In the genomic region with DNA sequence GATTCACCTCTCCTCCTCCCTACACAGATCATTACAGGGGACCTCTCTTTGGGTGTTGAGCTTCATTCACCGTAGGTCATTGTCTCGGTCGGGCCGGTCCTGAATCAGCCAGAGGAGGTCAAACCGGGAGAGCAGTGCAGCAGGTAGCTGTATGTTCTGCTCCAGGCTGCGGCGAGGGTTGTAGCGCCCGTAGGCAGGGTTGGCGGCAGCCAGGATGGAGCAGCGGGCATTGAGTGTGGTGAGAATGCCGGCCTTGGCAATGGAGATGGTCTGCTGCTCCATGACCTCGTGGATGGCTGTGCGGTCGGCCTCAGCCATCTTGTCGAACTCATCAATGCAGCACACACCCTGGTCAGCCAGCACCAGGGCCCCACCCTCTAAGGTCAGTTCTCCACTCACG, we compare ENCODE assay signal across 20 cellular contexts. TPM values are rescaled to one million over a fixed set of nuclear protein-coding genes. Genes with fewer than 3 reads are reported as not detected.
A peak's percentile ranks its signal among the peaks of the same experiment; 100 is the strongest.
DNase-seq lines count a peak whose midpoint lies in the region; ATAC-seq, FAIRE-seq and TF ChIP-seq lines count a peak whose summit lies in the region.
"Had no signal": no experiment of that assay in that cellular context is flagged by ENCODE, and none has a peak within 500 bp of the region (broad histone marks: within the 10 kb centered on the region; RNA-seq: fewer than 3 reads in every experiment).

No MANE protein-coding gene starts in this region.

- TF ChIP-seq EP300 in HepG2 (IDR thresholded peaks at IDR 0.05; ENCODE audit: low read depth in 2 of 2, low read length in 2 of 2) (no peak), HepG2 (CRISPR knock-in tag; IDR thresholded peaks at IDR 0.05; ENCODE audit: borderline replicate concordance) (no peak)

- peaks cover 64% of the 10 kb centered on the region for H3K36me3 ChIP-seq in mammary epithelial cell (ENCODE audit: insufficient read depth, low read length)
- H3K36me3 ChIP-seq in Panc1 (ENCODE audit: control insufficient read depth, insufficient read depth, low read length), result peaks cover 53% of the 10 kb centered on the region
- H3K36me3 ChIP-seq in HepG2 (replicated peaks in 1 of 2; ENCODE audit: control insufficient read depth in 1 of 2, insufficient read depth in 2 of 2, low read length in 2 of 2), result peaks cover 59 to 88% of the 10 kb centered on the region in 2 experiments
- H3K36me3 ChIP-seq in thyroid gland, result peaks cover 79 to 82% of the 10 kb centered on the region in 2 donors
- H3K36me3 ChIP-seq: uterus had no signal

- H3K9me3 ChIP-seq in mammary epithelial cell (replicated peaks; ENCODE audit: insufficient read depth, low read length) (no peaks in the 10 kb centered on the region), Panc1 (ENCODE audit: control insufficient read depth, insufficient read depth, low read depth, low read length) (no peaks in the 10 kb centered on the region), HepG2 (ENCODE audit: low read length) (no peaks in the 10 kb centered on the region), thyroid gland (no peaks in the 10 kb centered on the region)
- H3K9me3 ChIP-seq: uterus had no signal

- TF ChIP-seq RAD21 in HepG2 (CRISPR knock-in tag; IDR thresholded peaks at IDR 0.05), result no peak

- WGBS in mammary epithelial cell (ENCODE audit: low coverage, missing lambda C conversion rate), result 96% methylated on average over 13 of the region's 17 CpGs
- 97% methylated on average over 15 of the region's 17 CpGs for WGBS in HepG2 (ENCODE audit: low lambda C conversion rate)
- WGBS in thyroid gland, 2 donors, result 97 to 100% methylated on average over 12 to 17 of the region's 17 CpGs

- H3K27ac ChIP-seq in mammary epithelial cell (ENCODE audit: insufficient read depth, low read depth, low read length), result no peak overlapping the region
- peak overlapping the region; percentile 36; the same call in 1 of the 2 replicates for H3K27ac ChIP-seq in Panc1 (ENCODE audit: low read length)
- H3K27ac ChIP-seq in HepG2 (ENCODE audit: extremely low read length, insufficient read depth, low read length), result no peak overlapping the region
- H3K27ac ChIP-seq in thyroid gland, result no peak overlapping the region
- H3K27ac ChIP-seq: dorsolateral prefrontal cortex, skin epidermis, uterus had no signal

- no peak for FAIRE-seq in HepG2 (lab: Jason Lieb, UNC)
- FAIRE-seq: keratinocyte had no signal

- H2AFZ ChIP-seq in mammary epithelial cell (ENCODE audit: low read depth, low read length) (no peak overlapping the region), HepG2 (ENCODE audit: low read length) (no peak overlapping the region)

- H3K4me2 ChIP-seq in mammary epithelial cell (ENCODE audit: insufficient read depth, low read depth, low read length), result no peak overlapping the region
- H3K4me2 ChIP-seq in HepG2 (ENCODE audit: low read depth, low read length), result no peak overlapping the region

- H3K4me3 ChIP-seq in mammary epithelial cell (replicated peaks in 1 of 3; ENCODE audit: insufficient read depth in 1 of 3, low read depth in 2 of 3, low read length in 3 of 3), result no peak overlapping the region
- H3K4me3 ChIP-seq in Panc1 (ENCODE audit: low read depth in 2 of 2, low read length in 2 of 2), result no peak overlapping the region
- no peak overlapping the region for H3K4me3 ChIP-seq in HepG2 (replicated peaks in 1 of 3; ENCODE audit: insufficient read depth in 1 of 3, low read depth in 2 of 3, low read length in 3 of 3)
- H3K4me3 ChIP-seq in thyroid gland (replicated peaks in 1 of 3), result no peak overlapping the region
- H3K4me3 ChIP-seq: dorsolateral prefrontal cortex, lung, skin epidermis, uterus had no signal

- ATAC-seq in Panc1 (no peak), HepG2 (no peak), omental fat pad (ENCODE audit: low FRiP score) (no peak), GM21515 (IDR thresholded peaks at IDR 0.05; ENCODE audit: unreplicated experiment) (no peak)

- no peak overlapping the region for H3K4me3 Mint-ChIP-seq in MCF 10A (ENCODE audit: unreplicated experiment)

- no peak for TF ChIP-seq CTCF in MCF 10A (IDR thresholded peaks at IDR 0.05; ENCODE audit: unreplicated experiment)
- no peak for TF ChIP-seq CTCF in mammary epithelial cell (conservative IDR thresholded peaks at IDR 0.05 in 1 of 2, IDR thresholded peaks at IDR 0.05 in 1 of 2; ENCODE audit: extremely low read depth in 1 of 2, insufficient read depth in 1 of 2, low read depth in 1 of 2, low read length in 2 of 2)
- no peak for TF ChIP-seq CTCF in Panc1 (IDR thresholded peaks at IDR 0.05)
- TF ChIP-seq CTCF in HepG2 (CRISPR knock-in tag; IDR thresholded peaks at IDR 0.05), result no peak
- TF ChIP-seq CTCF in thyroid gland (IDR thresholded peaks at IDR 0.05), result no peak
- no peak for TF ChIP-seq CTCF in omental fat pad (IDR thresholded peaks at IDR 0.05)

- POLR2A ChIA-PET in MCF 10A (lab: Yijun Ruan, JAX) (interaction anchor here (0.5 to 1.1 kb wide), 3 partner anchors 58 to 177 kb away, joined by 3 to 4 read pairs (median 3); no protein-coding TSS in a partner anchor), Panc1 (lab: Charles Lee) (no interaction called here), HepG2 (lab: Yijun Ruan, JAX) (no interaction called here)

- CTCF ChIA-PET in MCF 10A (lab: Yijun Ruan, JAX), result interaction anchor here (0.9 to 1.1 kb wide), 2 partner anchors 13 to 104 kb away, joined by 3 to 4 read pairs; no protein-coding TSS in a partner anchor
- CTCF ChIA-PET in mammary epithelial cell (lab: Charles Lee; ENCODE audit: low non-redundant PET), result no interaction called here
- CTCF ChIA-PET in Panc1 (lab: Charles Lee), result no interaction called here
- CTCF ChIA-PET in HepG2 (lab: Yijun Ruan, JAX; ENCODE audit: low intra/inter-chr PET ratio, low total read pairs), result no interaction called here

- TF ChIP-seq POLR2A in HepG2 (IDR thresholded peaks at IDR 0.05; ENCODE audit: insufficient read depth in 1 of 2, low read depth in 2 of 2, low read length in 2 of 2) (no peak), thyroid gland (IDR thresholded peaks at IDR 0.05) (no peak)

- no peak overlapping the region for H3K9ac ChIP-seq in mammary epithelial cell (ENCODE audit: insufficient read depth, low read length)
- no peak overlapping the region for H3K9ac ChIP-seq in HepG2 (ENCODE audit: insufficient read depth, low read depth, low read length)

- H3K27me3 ChIP-seq in mammary epithelial cell (ENCODE audit: insufficient read depth, low read length) (no peaks in the 10 kb centered on the region), Panc1 (ENCODE audit: control insufficient read depth, insufficient read depth, low read length) (no peaks in the 10 kb centered on the region), HepG2 (ENCODE audit: control insufficient read depth in 1 of 2, insufficient read depth in 2 of 2, low read length in 2 of 2) (no peaks in the 10 kb centered on the region), thyroid gland (no peaks in the 10 kb centered on the region)
- H3K27me3 ChIP-seq: dorsolateral prefrontal cortex, uterus had no signal

- H3K27ac Mint-ChIP-seq in MCF 10A (ENCODE audit: low read depth, unreplicated experiment), result peak overlapping the region; percentile 54

- BruUV-seq in MCF 10A (replicated peaks; lab: Mats Ljungman, UMichigan), result no TSS peak
- no TSS peak for BruUV-seq in mammary epithelial cell (replicated peaks; lab: Mats Ljungman, UMichigan)
- BruUV-seq in Panc1 (replicated peaks; lab: Mats Ljungman, UMichigan), result no TSS peak
- BruUV-seq in HepG2 (replicated peaks; lab: Mats Ljungman, UMichigan), result no TSS peak

- peaks cover 28% of the 10 kb centered on the region for H3K4me1 Mint-ChIP-seq in MCF 10A (ENCODE audit: insufficient read depth, unreplicated experiment)

- no peaks in the 10 kb centered on the region for H3K9me3 Mint-ChIP-seq in MCF 10A (ENCODE audit: unreplicated experiment)
- H3K9me3 Mint-ChIP-seq: naive B cell had no signal

- H3K4me1 ChIP-seq in mammary epithelial cell (ENCODE audit: insufficient read depth, low read length) (peaks cover 7% of the 10 kb centered on the region), Panc1 (ENCODE audit: control insufficient read depth, insufficient read depth, low read length) (peaks cover 25% of the 10 kb centered on the region), HepG2 (ENCODE audit: insufficient read depth, low read length) (peaks cover 28% of the 10 kb centered on the region), thyroid gland (peaks cover 4 to 11% of the 10 kb centered on the region in 2 donors)

- in situ Hi-C loops in mammary epithelial cell (cut with MboI; ENCODE audit: low sequenced_read_pairs in 2 of 2) (no loop called here), Panc1 (cut with HindIII; ENCODE audit: low pct_unique_long_range_greater_than_20kb, low sequenced_read_pairs) (no loop called here), HepG2 (cut with HindIII; ENCODE audit: extremely low pct_ligation_motif_present, low pct_unique_long_range_greater_than_20kb) (no loop called here)

- dilution Hi-C loops in mammary epithelial cell (cut with HindIII; ENCODE audit: low sequenced_read_pairs), result no loop called here

- peaks cover 67% of the 10 kb centered on the region for H3K79me2 ChIP-seq in mammary epithelial cell (ENCODE audit: insufficient read depth, low read length)
- H3K79me2 ChIP-seq in HepG2 (ENCODE audit: insufficient read depth, low read length), result peaks cover 20% of the 10 kb centered on the region

- peaks cover 96% of the 10 kb centered on the region for H3K36me3 Mint-ChIP-seq in MCF 10A (ENCODE audit: insufficient read depth, unreplicated experiment)

- H3K27me3 Mint-ChIP-seq in MCF 10A (ENCODE audit: insufficient read depth, unreplicated experiment), result no peaks in the 10 kb centered on the region
- H3K27me3 Mint-ChIP-seq: naive B cell had no signal

- intact Hi-C loops in MCF 10A (cut with micrococcal nuclease) (no loop called here), mammary epithelial cell (cut with micrococcal nuclease) (no loop called here), Panc1 (cut with micrococcal nuclease; ENCODE audit: unreplicated experiment) (no loop called here), HepG2 (cut with micrococcal nuclease; ENCODE audit: unreplicated experiment) (no loop called here), thyroid gland (cut with DNase I) (loop anchor here (5.0 kb wide), 1 partner anchor 48 kb away; a partner anchor contains a TSS)

- no peaks in the 10 kb centered on the region for H4K20me1 ChIP-seq in mammary epithelial cell (ENCODE audit: insufficient read depth, low read length)
- no peaks in the 10 kb centered on the region; the same call in 1 of the 2 replicates for H4K20me1 ChIP-seq in HepG2 (ENCODE audit: insufficient read depth, low read length)

- DNase-seq in MCF 10A (ENCODE audit: unreplicated experiment), result no peak
- no peak for DNase-seq in mammary epithelial cell
- DNase-seq in Panc1 (ENCODE audit: low read depth, low spot score), result no peak
- DNase-seq in HepG2 (ENCODE audit: low spot score), result no peak
- no peak for DNase-seq in thyroid gland
- no peak for DNase-seq in superior temporal gyrus (ENCODE audit: extremely low spot score)
- no peak for DNase-seq in omental fat pad (ENCODE audit: low spot score)
- DNase-seq: dorsolateral prefrontal cortex, erythroblast, foreskin melanocyte, naive B cell, NCI-H1417, NCI-H526, SHP77, T-helper 2 cell, uterus had no signal

RNA-seq across cellular contexts. Expression of a gene that starts 5.5 kb away (rescaled TPM):
- total RNA-seq in MCF 10A (2022) (38.5 and 67.8 TPM in 2 replicates), mammary epithelial cell (100 to 1,000 TPM in 1 of 2 donors, 10 to 100 TPM in 1; 16.0 to 114 TPM), Panc1 (2021; ENCODE audit: unreplicated experiment) (258 TPM), HepG2 (2016; rRNA removed; fragmentation: Illumina TruSeq; extraction: Trizol) (214 and 229 TPM in 2 replicates), thyroid gland (10 to 100 TPM; 16.6 to 51.3 (median 26.5) TPM), omental fat pad (10 to 100 TPM; 17.6 to 42.7 (median 28.7) TPM)
- polyA plus RNA-seq in mammary epithelial cell (163 TPM), HepG2 (2011; rRNA removed) (74.6 and 84.5 TPM in 2 replicates)
- polyA minus RNA-seq in mammary epithelial cell, result 137 TPM
- 204 TPM for polyA plus RNA-seq in Panc1 (2012; ENCODE audit: insufficient read length)
- total RNA-seq in HepG2 (2016; cell fraction: cytosol; rRNA removed; fragmentation: Illumina TruSeq; extraction: Trizol; ENCODE audit: low read depth), result 19.3 and 25.3 TPM in 2 replicates
- 222 and 231 TPM in 2 replicates for total RNA-seq in HepG2 (2016; cell fraction: insoluble cytoplasmic fraction; rRNA removed; fragmentation: Illumina TruSeq; extraction: Trizol)
- total RNA-seq in HepG2 (2016; cell fraction: membrane; rRNA removed; fragmentation: Illumina TruSeq; extraction: Trizol), result 36.3 and 40.6 TPM in 2 replicates
- 158 and 170 TPM in 2 replicates for total RNA-seq in HepG2 (2016; cell fraction: nucleus; rRNA removed; fragmentation: Illumina TruSeq; extraction: Trizol)
- polyA plus RNA-seq in HepG2 (2011; cell fraction: cytosol; rRNA removed), result 43.5 and 88.2 TPM in 2 replicates
- 179 and 250 TPM in 2 replicates for polyA plus RNA-seq in HepG2 (2011; cell fraction: nucleus; rRNA removed)
- 55.3 and 79.0 TPM in 2 replicates for polyA plus RNA-seq in HepG2 (2012)
- 13.7 and 15.9 TPM in 2 replicates for polyA plus RNA-seq in HepG2 (2016; cell fraction: cytosol; fragmentation: Illumina TruSeq; extraction: Trizol; ENCODE audit: low read depth)
- 184 and 192 TPM in 2 replicates for polyA plus RNA-seq in HepG2 (2016; cell fraction: insoluble cytoplasmic fraction; fragmentation: Illumina TruSeq; extraction: Trizol; ENCODE audit: low read depth)
- 21.2 and 24.5 TPM in 2 replicates for polyA plus RNA-seq in HepG2 (2016; cell fraction: membrane; fragmentation: Illumina TruSeq; extraction: Trizol; ENCODE audit: low read depth)
- 208 and 214 TPM in 2 replicates for polyA plus RNA-seq in HepG2 (2016; cell fraction: nucleus; fragmentation: Illumina TruSeq; extraction: Trizol; ENCODE audit: insufficient read depth, low read depth)
- polyA minus RNA-seq in HepG2 (2011; rRNA and poly(A)+ RNA removed; ENCODE audit: low replicate concordance), result 187 and 581 TPM in 2 replicates
- polyA minus RNA-seq in HepG2 (2011; cell fraction: cytosol; rRNA and poly(A)+ RNA removed), result 44.7 and 74.8 TPM in 2 replicates
- 108 and 139 TPM in 2 replicates for polyA minus RNA-seq in HepG2 (2011; cell fraction: nucleus; rRNA and poly(A)+ RNA removed)

RNA-seq across cellular contexts. Expression of a gene that starts 5.7 kb away (rescaled TPM):
- total RNA-seq in MCF 10A (2022), result 13.5 and 13.6 TPM in 2 replicates
- total RNA-seq in mammary epithelial cell, result 10 to 100 TPM; 13.0 to 17.4 TPM
- 14.9 TPM for polyA plus RNA-seq in mammary epithelial cell
- 2.8 TPM for polyA minus RNA-seq in mammary epithelial cell
- 42.6 TPM for total RNA-seq in Panc1 (2021; ENCODE audit: unreplicated experiment)
- polyA plus RNA-seq in Panc1 (2012; ENCODE audit: insufficient read length), result 48.0 TPM
- 8.2 and 9.7 TPM in 2 replicates for total RNA-seq in HepG2 (2016; rRNA removed; fragmentation: Illumina TruSeq; extraction: Trizol)
- 4.1 and 5.3 TPM in 2 replicates for total RNA-seq in HepG2 (2016; cell fraction: cytosol; rRNA removed; fragmentation: Illumina TruSeq; extraction: Trizol; ENCODE audit: low read depth)
- total RNA-seq in HepG2 (2016; cell fraction: insoluble cytoplasmic fraction; rRNA removed; fragmentation: Illumina TruSeq; extraction: Trizol), result 7.7 and 10.0 TPM in 2 replicates
- 5.6 and 6.2 TPM in 2 replicates for total RNA-seq in HepG2 (2016; cell fraction: membrane; rRNA removed; fragmentation: Illumina TruSeq; extraction: Trizol)
- total RNA-seq in HepG2 (2016; cell fraction: nucleus; rRNA removed; fragmentation: Illumina TruSeq; extraction: Trizol), result 5.9 and 11.5 TPM in 2 replicates
- polyA plus RNA-seq in HepG2 (2011; rRNA removed), result 6.0 and 6.3 TPM in 2 replicates
- polyA plus RNA-seq in HepG2 (2011; cell fraction: cytosol; rRNA removed), result 3.9 and 4.9 TPM in 2 replicates
- polyA plus RNA-seq in HepG2 (2011; cell fraction: nucleus; rRNA removed), result 11.1 and 15.0 TPM in 2 replicates
- 4.9 and 5.0 TPM in 2 replicates for polyA plus RNA-seq in HepG2 (2012)
- 2.8 and 2.9 TPM in 2 replicates for polyA plus RNA-seq in HepG2 (2016; cell fraction: cytosol; fragmentation: Illumina TruSeq; extraction: Trizol; ENCODE audit: low read depth)
- 5.9 and 7.7 TPM in 2 replicates for polyA plus RNA-seq in HepG2 (2016; cell fraction: insoluble cytoplasmic fraction; fragmentation: Illumina TruSeq; extraction: Trizol; ENCODE audit: low read depth)
- polyA plus RNA-seq in HepG2 (2016; cell fraction: membrane; fragmentation: Illumina TruSeq; extraction: Trizol; ENCODE audit: low read depth), result 3.9 and 4.1 TPM in 2 replicates
- polyA plus RNA-seq in HepG2 (2016; cell fraction: nucleus; fragmentation: Illumina TruSeq; extraction: Trizol; ENCODE audit: insufficient read depth, low read depth), result 13.0 and 18.6 TPM in 2 replicates
- polyA minus RNA-seq in HepG2 (2011; rRNA and poly(A)+ RNA removed; ENCODE audit: low replicate concordance), result 10.8 and 17.7 TPM in 2 replicates
- polyA minus RNA-seq in HepG2 (2011; cell fraction: cytosol; rRNA and poly(A)+ RNA removed), result 3.0 and 5.2 TPM in 2 replicates
- polyA minus RNA-seq in HepG2 (2011; cell fraction: nucleus; rRNA and poly(A)+ RNA removed), result 6.7 and 7.2 TPM in 2 replicates
- 10 to 100 TPM in 3 of 4 donors, 1 to 10 TPM in 1; 9.1 to 26.6 (median 19.4) TPM for total RNA-seq in thyroid gland
- total RNA-seq in omental fat pad, result 10 to 100 TPM in 2 of 4 donors, 1 to 10 TPM in 2; 7.2 to 20.6 (median 9.8) TPM

RNA-seq across cellular contexts. Expression of a gene that starts 6.9 kb away (rescaled TPM):
- total RNA-seq in MCF 10A (2022), result 85.2 and 103 TPM in 2 replicates
- total RNA-seq in mammary epithelial cell, result 100 to 1,000 TPM in 1 of 2 donors, 10 to 100 TPM in 1; 32.7 to 106 TPM
- polyA plus RNA-seq in mammary epithelial cell, result 156 TPM
- polyA minus RNA-seq in mammary epithelial cell, result 164 TPM
- 182 TPM for total RNA-seq in Panc1 (2021; ENCODE audit: unreplicated experiment)
- polyA plus RNA-seq in Panc1 (2012; ENCODE audit: insufficient read length), result 323 TPM
- 33.4 and 64.4 TPM in 2 replicates for total RNA-seq in HepG2 (2016; rRNA removed; fragmentation: Illumina TruSeq; extraction: Trizol)
- 9.5 and 10.2 TPM in 2 replicates for total RNA-seq in HepG2 (2016; cell fraction: cytosol; rRNA removed; fragmentation: Illumina TruSeq; extraction: Trizol; ENCODE audit: low read depth)
- total RNA-seq in HepG2 (2016; cell fraction: insoluble cytoplasmic fraction; rRNA removed; fragmentation: Illumina TruSeq; extraction: Trizol), result 36.3 and 62.5 TPM in 2 replicates
- 15.0 and 17.1 TPM in 2 replicates for total RNA-seq in HepG2 (2016; cell fraction: membrane; rRNA removed; fragmentation: Illumina TruSeq; extraction: Trizol)
- 28.6 and 31.2 TPM in 2 replicates for total RNA-seq in HepG2 (2016; cell fraction: nucleus; rRNA removed; fragmentation: Illumina TruSeq; extraction: Trizol)
- polyA plus RNA-seq in HepG2 (2011; rRNA removed), result 117 and 124 TPM in 2 replicates
- polyA plus RNA-seq in HepG2 (2011; cell fraction: cytosol; rRNA removed), result 122 and 127 TPM in 2 replicates
- polyA plus RNA-seq in HepG2 (2011; cell fraction: nucleus; rRNA removed), result 63.0 and 72.5 TPM in 2 replicates
- polyA plus RNA-seq in HepG2 (2012), result 71.1 and 91.2 TPM in 2 replicates
- polyA plus RNA-seq in HepG2 (2016; cell fraction: cytosol; fragmentation: Illumina TruSeq; extraction: Trizol; ENCODE audit: low read depth), result 26.8 and 27.5 TPM in 2 replicates
- polyA plus RNA-seq in HepG2 (2016; cell fraction: insoluble cytoplasmic fraction; fragmentation: Illumina TruSeq; extraction: Trizol; ENCODE audit: low read depth), result 132 and 136 TPM in 2 replicates
- polyA plus RNA-seq in HepG2 (2016; cell fraction: membrane; fragmentation: Illumina TruSeq; extraction: Trizol; ENCODE audit: low read depth), result 25.7 and 26.0 TPM in 2 replicates
- polyA plus RNA-seq in HepG2 (2016; cell fraction: nucleus; fragmentation: Illumina TruSeq; extraction: Trizol; ENCODE audit: insufficient read depth, low read depth), result 83.2 and 85.6 TPM in 2 replicates
- 104 and 348 TPM in 2 replicates for polyA minus RNA-seq in HepG2 (2011; rRNA and poly(A)+ RNA removed; ENCODE audit: low replicate concordance)
- polyA minus RNA-seq in HepG2 (2011; cell fraction: cytosol; rRNA and poly(A)+ RNA removed), result 44.1 and 55.6 TPM in 2 replicates
- polyA minus RNA-seq in HepG2 (2011; cell fraction: nucleus; rRNA and poly(A)+ RNA removed), result 29.6 and 33.3 TPM in 2 replicates
- total RNA-seq in thyroid gland, result 10 to 100 TPM; 32.5 to 71.5 (median 39.9) TPM
- total RNA-seq in omental fat pad, result 10 to 100 TPM; 41.6 to 69.0 (median 50.0) TPM

RNA-seq across cellular contexts. Expression of a gene that starts 14.2 kb away (rescaled TPM):
- total RNA-seq in MCF 10A (2022), result 23.7 and 24.8 TPM in 2 replicates
- 10 to 100 TPM; 22.6 to 28.7 TPM for total RNA-seq in mammary epithelial cell
- 12.4 TPM for polyA plus RNA-seq in mammary epithelial cell
- 14.2 TPM for polyA minus RNA-seq in mammary epithelial cell
- total RNA-seq in Panc1 (2021; ENCODE audit: unreplicated experiment), result 32.9 TPM
- 22.0 TPM for polyA plus RNA-seq in Panc1 (2012; ENCODE audit: insufficient read length)
- 53.2 and 56.9 TPM in 2 replicates for total RNA-seq in HepG2 (2016; rRNA removed; fragmentation: Illumina TruSeq; extraction: Trizol)
- 14.5 and 17.2 TPM in 2 replicates for total RNA-seq in HepG2 (2016; cell fraction: cytosol; rRNA removed; fragmentation: Illumina TruSeq; extraction: Trizol; ENCODE audit: low read depth)
- total RNA-seq in HepG2 (2016; cell fraction: insoluble cytoplasmic fraction; rRNA removed; fragmentation: Illumina TruSeq; extraction: Trizol), result 49.6 and 57.2 TPM in 2 replicates
- total RNA-seq in HepG2 (2016; cell fraction: membrane; rRNA removed; fragmentation: Illumina TruSeq; extraction: Trizol), result 31.0 and 33.2 TPM in 2 replicates
- total RNA-seq in HepG2 (2016; cell fraction: nucleus; rRNA removed; fragmentation: Illumina TruSeq; extraction: Trizol), result 75.6 and 79.7 TPM in 2 replicates
- 29.1 and 33.7 TPM in 2 replicates for polyA plus RNA-seq in HepG2 (2011; rRNA removed)
- 14.7 and 19.2 TPM in 2 replicates for polyA plus RNA-seq in HepG2 (2011; cell fraction: cytosol; rRNA removed)
- polyA plus RNA-seq in HepG2 (2011; cell fraction: nucleus; rRNA removed), result 57.3 and 62.4 TPM in 2 replicates
- polyA plus RNA-seq in HepG2 (2012), result 30.0 and 30.2 TPM in 2 replicates
- 5.1 and 5.2 TPM in 2 replicates for polyA plus RNA-seq in HepG2 (2016; cell fraction: cytosol; fragmentation: Illumina TruSeq; extraction: Trizol; ENCODE audit: low read depth)
- 35.8 and 38.2 TPM in 2 replicates for polyA plus RNA-seq in HepG2 (2016; cell fraction: insoluble cytoplasmic fraction; fragmentation: Illumina TruSeq; extraction: Trizol; ENCODE audit: low read depth)
- polyA plus RNA-seq in HepG2 (2016; cell fraction: membrane; fragmentation: Illumina TruSeq; extraction: Trizol; ENCODE audit: low read depth), result 12.2 and 13.7 TPM in 2 replicates
- 98.1 and 100 TPM in 2 replicates for polyA plus RNA-seq in HepG2 (2016; cell fraction: nucleus; fragmentation: Illumina TruSeq; extraction: Trizol; ENCODE audit: insufficient read depth, low read depth)
- polyA minus RNA-seq in HepG2 (2011; rRNA and poly(A)+ RNA removed; ENCODE audit: low replicate concordance), result 32.6 and 73.5 TPM in 2 replicates
- 17.8 and 19.3 TPM in 2 replicates for polyA minus RNA-seq in HepG2 (2011; cell fraction: cytosol; rRNA and poly(A)+ RNA removed)
- polyA minus RNA-seq in HepG2 (2011; cell fraction: nucleus; rRNA and poly(A)+ RNA removed), result 103 and 106 TPM in 2 replicates
- 10 to 100 TPM; 31.4 to 42.3 (median 36.1) TPM for total RNA-seq in thyroid gland
- total RNA-seq in omental fat pad, result 10 to 100 TPM; 14.5 to 25.4 (median 17.9) TPM

RNA-seq across cellular contexts. Expression of a gene that starts 23.5 kb away (rescaled TPM):
- 47.2 and 58.9 TPM in 2 replicates for total RNA-seq in MCF 10A (2022)
- 10 to 100 TPM; 28.8 to 55.3 TPM for total RNA-seq in mammary epithelial cell
- 16.5 TPM for polyA plus RNA-seq in mammary epithelial cell
- polyA minus RNA-seq in mammary epithelial cell, result 42.4 TPM
- 92.3 TPM for total RNA-seq in Panc1 (2021; ENCODE audit: unreplicated experiment)
- polyA plus RNA-seq in Panc1 (2012; ENCODE audit: insufficient read length), result 100 TPM
- 18.8 and 25.6 TPM in 2 replicates for total RNA-seq in HepG2 (2016; rRNA removed; fragmentation: Illumina TruSeq; extraction: Trizol)
- total RNA-seq in HepG2 (2016; cell fraction: cytosol; rRNA removed; fragmentation: Illumina TruSeq; extraction: Trizol; ENCODE audit: low read depth), result 10.3 and 12.6 TPM in 2 replicates
- total RNA-seq in HepG2 (2016; cell fraction: insoluble cytoplasmic fraction; rRNA removed; fragmentation: Illumina TruSeq; extraction: Trizol), result 20.6 and 21.5 TPM in 2 replicates
- 29.7 and 31.8 TPM in 2 replicates for total RNA-seq in HepG2 (2016; cell fraction: membrane; rRNA removed; fragmentation: Illumina TruSeq; extraction: Trizol)
- total RNA-seq in HepG2 (2016; cell fraction: nucleus; rRNA removed; fragmentation: Illumina TruSeq; extraction: Trizol), result 16.2 and 20.2 TPM in 2 replicates
- polyA plus RNA-seq in HepG2 (2011; rRNA removed), result 12.6 and 12.9 TPM in 2 replicates
- 4.9 and 5.4 TPM in 2 replicates for polyA plus RNA-seq in HepG2 (2011; cell fraction: cytosol; rRNA removed)
- polyA plus RNA-seq in HepG2 (2011; cell fraction: nucleus; rRNA removed), result 49.7 and 70.9 TPM in 2 replicates
- 22.2 and 26.8 TPM in 2 replicates for polyA plus RNA-seq in HepG2 (2012)
- polyA plus RNA-seq in HepG2 (2016; cell fraction: cytosol; fragmentation: Illumina TruSeq; extraction: Trizol; ENCODE audit: low read depth), result 18.6 and 20.9 TPM in 2 replicates
- 23.4 and 30.6 TPM in 2 replicates for polyA plus RNA-seq in HepG2 (2016; cell fraction: insoluble cytoplasmic fraction; fragmentation: Illumina TruSeq; extraction: Trizol; ENCODE audit: low read depth)
- 31.0 and 34.8 TPM in 2 replicates for polyA plus RNA-seq in HepG2 (2016; cell fraction: membrane; fragmentation: Illumina TruSeq; extraction: Trizol; ENCODE audit: low read depth)
- polyA plus RNA-seq in HepG2 (2016; cell fraction: nucleus; fragmentation: Illumina TruSeq; extraction: Trizol; ENCODE audit: insufficient read depth, low read depth), result 52.2 and 63.1 TPM in 2 replicates
- 16.7 and 22.7 TPM in 2 replicates for polyA minus RNA-seq in HepG2 (2011; rRNA and poly(A)+ RNA removed; ENCODE audit: low replicate concordance)
- 9.8 and 11.7 TPM in 2 replicates for polyA minus RNA-seq in HepG2 (2011; cell fraction: cytosol; rRNA and poly(A)+ RNA removed)
- polyA minus RNA-seq in HepG2 (2011; cell fraction: nucleus; rRNA and poly(A)+ RNA removed), result 7.0 and 15.4 TPM in 2 replicates
- 100 to 1,000 TPM in 1 of 4 donors, 10 to 100 TPM in 3; 50.3 to 104 (median 85.2) TPM for total RNA-seq in thyroid gland
- 10 to 100 TPM; 21.0 to 37.5 (median 30.3) TPM for total RNA-seq in omental fat pad
